ENCODE assay signal across 12 cellular contexts in the genomic region with DNA sequence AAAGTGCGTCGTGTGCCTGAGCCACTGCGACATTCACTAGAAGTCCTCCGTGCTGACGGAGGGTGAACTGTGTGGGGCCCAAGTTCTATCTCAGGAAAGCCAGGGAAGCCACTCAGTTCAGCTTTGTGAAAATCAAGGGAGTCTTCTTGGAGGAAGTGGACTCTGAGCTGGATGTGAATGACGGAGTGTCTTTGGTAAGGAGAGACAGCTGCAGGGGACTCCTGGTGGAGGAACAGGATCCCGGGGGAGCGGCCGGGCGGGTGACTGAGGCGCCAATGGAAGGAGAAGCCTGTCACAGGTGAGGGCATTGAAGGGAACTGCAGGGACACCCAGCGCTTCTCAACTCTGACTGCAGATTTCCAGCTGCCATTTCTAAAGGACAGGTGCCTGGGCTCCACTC.
"Had no signal": no experiment of that assay in that cellular context is flagged by ENCODE, and none has a peak within 500 bp of the region (broad histone marks: within the 10 kb centered on the region; RNA-seq: fewer than 3 reads in every experiment).

No MANE protein-coding gene starts in this region.

- H3K4me3 ChIP-seq: left lung, neural progenitor cell, skin epidermis had no signal

- H3K27me3 ChIP-seq: brain microvascular endothelial cell, left lung, neural progenitor cell had no signal

- H3K4me2 ChIP-seq: neural progenitor cell had no signal

- H3K9me3 ChIP-seq: left lung had no signal

- DNase-seq: activated CD4-positive, alpha-beta memory T cell treated with anti-CD3 and anti-CD28 coated beads for 36 hours; activated CD4-positive, CD25-positive, alpha-beta regulatory T cell treated with anti-CD3 and anti-CD28 coated beads, Interleukin-2, amount 50 U/mL, for 72 hours; activated naive CD4-positive, alpha-beta T cell treated with anti-CD3 and anti-CD28 coated beads, Interleukin-2, amount 50 U/mL, for 16 hours; amygdala; cerebellar nuclear complex; retina had no signal

- H3K9ac ChIP-seq: neural progenitor cell, parathyroid adenoma had no signal

- H3K27ac ChIP-seq: brain microvascular endothelial cell, left lung, neural progenitor cell, parathyroid adenoma, skin epidermis had no signal

- H3K4me1 ChIP-seq: left lung, neural progenitor cell, parathyroid adenoma had no signal

- ATAC-seq: esophagus mucosa, left lung had no signal

- H3K79me2 ChIP-seq: parathyroid adenoma had no signal

- H2AFZ ChIP-seq: neural progenitor cell, parathyroid adenoma had no signal

- H3K36me3 ChIP-seq: brain microvascular endothelial cell, left lung, neural progenitor cell had no signal
